In the genomic region with DNA sequence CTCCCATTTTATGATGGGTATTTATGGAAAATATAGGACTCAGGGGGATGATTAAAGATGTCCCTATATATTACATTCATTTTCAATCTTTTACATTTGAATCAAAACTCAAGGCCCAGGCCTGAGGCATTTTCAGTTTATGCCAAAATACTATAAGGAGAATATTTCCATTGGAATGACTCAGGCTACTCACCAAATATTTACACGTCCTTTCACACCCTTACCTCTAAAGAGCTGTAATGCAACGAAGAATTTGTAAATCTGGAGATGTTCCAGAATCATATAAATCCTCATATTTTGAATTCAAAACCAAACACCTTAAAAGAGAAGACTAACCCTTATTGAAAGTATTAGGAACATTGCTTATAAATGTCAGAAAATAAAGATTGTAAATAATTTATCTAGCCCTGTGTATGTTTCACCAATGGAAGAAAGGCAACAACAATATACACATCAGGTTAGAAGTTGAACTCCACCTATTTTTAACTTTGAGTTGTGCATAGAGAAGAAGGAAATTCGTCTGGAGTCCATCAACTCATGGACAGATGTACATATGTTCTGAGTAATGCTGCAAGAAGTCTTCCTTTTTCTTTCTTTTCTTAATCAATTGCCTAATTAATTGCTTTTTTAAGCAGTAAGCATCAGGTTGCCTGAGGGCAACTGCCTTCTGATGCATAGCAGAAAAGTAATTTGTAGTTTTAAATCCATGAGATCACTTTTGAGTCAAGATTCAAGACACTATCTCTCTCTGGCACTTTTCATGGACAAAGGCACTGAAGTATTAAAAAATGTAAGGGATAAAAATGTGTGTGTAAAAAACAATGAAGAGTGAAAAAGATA, we compare ENCODE assay signal across 18 cellular contexts.
DNase-seq lines count a peak whose midpoint lies in the region; ATAC-seq, FAIRE-seq and TF ChIP-seq lines count a peak whose summit lies in the region.
"Had no signal": no experiment of that assay in that cellular context is flagged by ENCODE, and none has a peak within 500 bp of the region (broad histone marks: within the 10 kb centered on the region; RNA-seq: fewer than 3 reads in every experiment).

No MANE protein-coding gene starts in this region.

- H3K4me1 Mint-ChIP-seq in MCF 10A (ENCODE audit: insufficient read depth, unreplicated experiment), result peaks cover 10% of the 10 kb centered on the region
- no peaks in the 10 kb centered on the region for H3K4me1 Mint-ChIP-seq in astrocyte (ENCODE audit: low read depth, unreplicated experiment)
- no peaks in the 10 kb centered on the region for H3K4me1 Mint-ChIP-seq in activated CD4-positive, alpha-beta memory T cell treated with anti-CD3 and anti-CD28 coated beads for 36 hours (ENCODE audit: low read depth)
- H3K4me1 Mint-ChIP-seq in WTC11, result peaks cover 7% of the 10 kb centered on the region
- H3K4me1 Mint-ChIP-seq: CD8-positive, alpha-beta memory T cell had no signal

- H3K4me3 Mint-ChIP-seq in MCF 10A (ENCODE audit: unreplicated experiment), result no peak overlapping the region
- no peak overlapping the region for H3K4me3 Mint-ChIP-seq in astrocyte (ENCODE audit: unreplicated experiment)
- H3K4me3 Mint-ChIP-seq in activated CD4-positive, alpha-beta memory T cell treated with anti-CD3 and anti-CD28 coated beads for 36 hours, result no peak overlapping the region
- H3K4me3 Mint-ChIP-seq in WTC11, result no peak overlapping the region
- H3K4me3 Mint-ChIP-seq: CD8-positive, alpha-beta memory T cell had no signal

- dilution Hi-C loops in mammary epithelial cell (cut with HindIII; ENCODE audit: low sequenced_read_pairs), result no loop called here

- 46% methylated on average over 3 of the region's 3 CpGs for WGBS in mammary epithelial cell (ENCODE audit: low coverage, missing lambda C conversion rate)

- no peak overlapping the region for H3K9ac ChIP-seq in mammary epithelial cell (ENCODE audit: insufficient read depth, low read length)
- no peak overlapping the region for H3K9ac ChIP-seq in astrocyte (ENCODE audit: low read length)
- H3K9ac ChIP-seq: BLaER1 had no signal

- H3K9me3 ChIP-seq in mammary epithelial cell (replicated peaks; ENCODE audit: insufficient read depth, low read length) (no peaks in the 10 kb centered on the region), astrocyte (ENCODE audit: insufficient read depth, low read depth, low read length) (no peaks in the 10 kb centered on the region)
- H3K9me3 ChIP-seq: BLaER1, Caco-2, HAP-1 had no signal

- H3K9me3 Mint-ChIP-seq in MCF 10A (ENCODE audit: unreplicated experiment) (no peaks in the 10 kb centered on the region), astrocyte (ENCODE audit: unreplicated experiment) (peaks cover 2% of the 10 kb centered on the region), WTC11 (no peaks in the 10 kb centered on the region)
- no peaks in the 10 kb centered on the region for H3K9me3 Mint-ChIP-seq in activated CD4-positive, alpha-beta memory T cell treated with anti-CD3 and anti-CD28 coated beads for 36 hours
- H3K9me3 Mint-ChIP-seq: CD8-positive, alpha-beta memory T cell had no signal

- intact Hi-C loops in MCF 10A (cut with micrococcal nuclease) (no loop called here), mammary epithelial cell (cut with micrococcal nuclease) (no loop called here)
- intact Hi-C loops in activated CD4-positive, alpha-beta memory T cell treated with anti-CD3 and anti-CD28 coated beads for 36 hours (cut with micrococcal nuclease), result no loop called here

- peak overlapping the region; percentile 60 for H3K27ac Mint-ChIP-seq in MCF 10A (ENCODE audit: low read depth, unreplicated experiment)
- H3K27ac Mint-ChIP-seq in astrocyte (ENCODE audit: unreplicated experiment), result no peak overlapping the region
- H3K27ac Mint-ChIP-seq in activated CD4-positive, alpha-beta memory T cell treated with anti-CD3 and anti-CD28 coated beads for 36 hours, result no peak overlapping the region
- H3K27ac Mint-ChIP-seq in WTC11, result no peak overlapping the region
- H3K27ac Mint-ChIP-seq: CD8-positive, alpha-beta memory T cell had no signal

- H4K20me1 ChIP-seq in mammary epithelial cell (ENCODE audit: insufficient read depth, low read length) (no peaks in the 10 kb centered on the region), astrocyte (ENCODE audit: insufficient read depth, low read length) (no peaks in the 10 kb centered on the region)
- H4K20me1 ChIP-seq: BLaER1 had no signal

- H3K27me3 Mint-ChIP-seq in MCF 10A (ENCODE audit: insufficient read depth, unreplicated experiment), result no peaks in the 10 kb centered on the region
- no peaks in the 10 kb centered on the region for H3K27me3 Mint-ChIP-seq in astrocyte (ENCODE audit: low read depth, unreplicated experiment)
- H3K27me3 Mint-ChIP-seq in activated CD4-positive, alpha-beta memory T cell treated with anti-CD3 and anti-CD28 coated beads for 36 hours, result no peaks in the 10 kb centered on the region
- H3K27me3 Mint-ChIP-seq in WTC11 (ENCODE audit: low read depth), result no peaks in the 10 kb centered on the region
- H3K27me3 Mint-ChIP-seq: CD8-positive, alpha-beta memory T cell had no signal

- POLR2A ChIA-PET in MCF 10A (lab: Yijun Ruan, JAX) (no interaction called here), WTC11 (lab: Charles Lee) (no interaction called here)
- POLR2A ChIA-PET in activated CD4-positive, alpha-beta memory T cell treated with anti-CD3 and anti-CD28 coated beads for 36 hours (lab: Charles Lee), result no interaction called here

- DNase-seq in MCF 10A (ENCODE audit: unreplicated experiment) (no peak), mammary epithelial cell (no peak), astrocyte (ENCODE audit: low read depth) (no peak), foreskin fibroblast (peak; percentile 32 to 75), GM19238 (ENCODE audit: insufficient read length, low spot score) (no peak), NCI-H2196 treated with DMSO at 0.1 percent for 48 hours (lab: John Stamatoyannopoulos, UW; ENCODE audit: unreplicated experiment) (no peak), WTC11 (ENCODE audit: low spot score) (no peak)
- DNase-seq in activated CD4-positive, alpha-beta memory T cell treated with anti-CD3 and anti-CD28 coated beads for 36 hours, result no peak
- DNase-seq: 8988T; AML-193; Caco-2; CD8-positive, alpha-beta memory T cell had no signal

- H3K36me3 Mint-ChIP-seq in MCF 10A (ENCODE audit: insufficient read depth, unreplicated experiment) (no peaks in the 10 kb centered on the region), astrocyte (ENCODE audit: low read depth, unreplicated experiment) (no peaks in the 10 kb centered on the region), WTC11 (no peaks in the 10 kb centered on the region)
- H3K36me3 Mint-ChIP-seq in activated CD4-positive, alpha-beta memory T cell treated with anti-CD3 and anti-CD28 coated beads for 36 hours, result no peaks in the 10 kb centered on the region
- H3K36me3 Mint-ChIP-seq: CD8-positive, alpha-beta memory T cell had no signal

- peak; percentile 13 for FAIRE-seq in astrocyte (lab: Jason Lieb, UNC)
- FAIRE-seq: G401.6, GM12891, GM19239, H1 had no signal

- TF ChIP-seq CTCF in MCF 10A (IDR thresholded peaks at IDR 0.05; ENCODE audit: unreplicated experiment) (no peak), mammary epithelial cell (conservative IDR thresholded peaks at IDR 0.05 in 1 of 2, IDR thresholded peaks at IDR 0.05 in 1 of 2; ENCODE audit: extremely low read depth in 1 of 2, insufficient read depth in 1 of 2, low read depth in 1 of 2, low read length in 2 of 2) (no peak), astrocyte (IDR thresholded peaks at IDR 0.05; ENCODE audit: insufficient read depth, low read depth, low read length) (no peak), foreskin fibroblast (IDR thresholded peaks at IDR 0.05; ENCODE audit: low read depth, low read length) (no peak), WTC11 (IDR thresholded peaks at IDR 0.05) (no peak)

- H3K27ac ChIP-seq in mammary epithelial cell (ENCODE audit: insufficient read depth, low read depth, low read length), result no peak overlapping the region
- no peak overlapping the region for H3K27ac ChIP-seq in astrocyte (ENCODE audit: low read depth, low read length)
- H3K27ac ChIP-seq: BLaER1 had no signal

- no peak for ATAC-seq in WTC11

- CTCF ChIA-PET in MCF 10A (lab: Yijun Ruan, JAX) (no interaction called here), mammary epithelial cell (lab: Charles Lee; ENCODE audit: low non-redundant PET) (no interaction called here), WTC11 (lab: Charles Lee) (no interaction called here)
- CTCF ChIA-PET in activated CD4-positive, alpha-beta memory T cell treated with anti-CD3 and anti-CD28 coated beads for 36 hours (lab: Charles Lee), result no interaction called here

- H3K4me3 ChIP-seq in mammary epithelial cell (replicated peaks in 1 of 3; ENCODE audit: insufficient read depth in 1 of 3, low read depth in 2 of 3, low read length in 3 of 3), result no peak overlapping the region
- no peak overlapping the region for H3K4me3 ChIP-seq in astrocyte (ENCODE audit: insufficient read depth, low read depth, low read length)
- no peak overlapping the region for H3K4me3 ChIP-seq in foreskin fibroblast (ENCODE audit: low read depth in 1 of 2, low read length in 2 of 2)
- H3K4me3 ChIP-seq: BLaER1, HAP-1 had no signal

- H3K4me1 ChIP-seq in mammary epithelial cell (ENCODE audit: insufficient read depth, low read length) (peaks cover 3% of the 10 kb centered on the region), astrocyte (ENCODE audit: insufficient read depth, low read length) (no peaks in the 10 kb centered on the region)
- H3K4me1 ChIP-seq: Caco-2, HAP-1 had no signal

- H3K27me3 ChIP-seq in mammary epithelial cell (ENCODE audit: insufficient read depth, low read length) (no peaks in the 10 kb centered on the region), astrocyte (ENCODE audit: insufficient read depth, low read length) (no peaks in the 10 kb centered on the region)
- H3K27me3 ChIP-seq: BLaER1 had no signal

- H3K79me2 ChIP-seq in mammary epithelial cell (ENCODE audit: insufficient read depth, low read length) (no peaks in the 10 kb centered on the region), astrocyte (ENCODE audit: insufficient read depth, low read length) (no peaks in the 10 kb centered on the region)

- no peaks in the 10 kb centered on the region for H3K36me3 ChIP-seq in mammary epithelial cell (ENCODE audit: insufficient read depth, low read length)
- H3K36me3 ChIP-seq in astrocyte (ENCODE audit: insufficient read depth, low read length), result no peaks in the 10 kb centered on the region
- H3K36me3 ChIP-seq: BLaER1, HAP-1 had no signal

- in situ Hi-C loops in mammary epithelial cell (cut with MboI; ENCODE audit: low sequenced_read_pairs in 2 of 2), result no loop called here

- H3K4me2 ChIP-seq in mammary epithelial cell (ENCODE audit: insufficient read depth, low read depth, low read length) (no peak overlapping the region), astrocyte (ENCODE audit: low read length) (no peak overlapping the region)
- H3K4me2 ChIP-seq: BLaER1 had no signal

- H2AFZ ChIP-seq in mammary epithelial cell (ENCODE audit: low read depth, low read length), result no peak overlapping the region
- no peak overlapping the region for H2AFZ ChIP-seq in astrocyte (ENCODE audit: low read depth, low read length)

- BruUV-seq in MCF 10A (replicated peaks; lab: Mats Ljungman, UMichigan) (no TSS peak), mammary epithelial cell (replicated peaks; lab: Mats Ljungman, UMichigan) (no TSS peak)

TF ChIP-seq in WTC11, 78 proteins besides CTCF, POLR2A, EP300 and RAD21:
- no peak for TF ChIP-seq TEAD4 (CRISPR knock-in tag; IDR thresholded peaks at IDR 0.05)

Comparison
In these comparisons a context has a peak if more than half of its experiments do, and no peak if none do; other contexts are left out.
1. DNase-seq: peak in foreskin fibroblast (2 of 2); none in MCF 10A (single experiment), mammary epithelial cell (single experiment), astrocyte (single experiment), GM19238 (single experiment), NCI-H2196 treated with DMSO at 0.1 percent for 48 hours (single experiment), activated CD4-positive, alpha-beta memory T cell treated with anti-CD3 and anti-CD28 coated beads for 36 hours (single experiment) and WTC11 (single experiment).